In the genomic region with DNA sequence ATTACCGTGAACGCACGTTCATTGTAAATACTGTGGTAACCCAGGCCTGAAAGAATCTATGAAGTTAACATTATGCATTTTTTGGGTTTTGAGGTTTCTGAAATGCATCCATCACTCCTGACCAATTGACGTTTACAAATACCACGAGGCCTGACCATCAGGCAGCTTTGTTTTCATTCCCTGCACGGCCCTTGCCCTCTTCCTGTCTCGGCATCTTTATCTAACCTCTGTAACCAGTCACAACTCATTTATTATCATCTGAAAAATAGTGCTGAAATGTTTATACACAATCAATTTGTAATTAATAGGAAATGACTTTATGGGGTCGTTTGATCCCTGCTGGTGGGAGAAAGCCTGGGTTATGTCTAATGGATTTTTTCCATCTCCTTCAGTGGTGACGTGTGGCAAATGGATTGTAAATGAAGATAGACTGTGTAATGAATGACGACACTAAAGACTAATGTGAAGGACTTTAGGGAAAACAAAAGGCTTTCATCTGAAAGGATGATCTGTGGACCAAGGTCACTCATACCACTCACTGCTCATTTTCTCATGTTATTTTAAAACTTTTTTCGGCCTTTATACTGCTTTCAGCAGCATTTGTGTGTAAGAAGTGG, we compare ENCODE assay signal across 1 cellular context.
TF ChIP-seq lines count a peak whose summit lies in the region.

No MANE protein-coding gene starts in this region.

TF ChIP-seq in HEK293, 187 proteins besides CTCF, POLR2A, EP300 and RAD21 (continued from another document and continues in another):
- TF ChIP-seq ZNF580 (tag by site-specific recombination; IDR thresholded peaks at IDR 0.05) (no peak), ZNF37A (tag by site-specific recombination; IDR thresholded peaks at IDR 0.05) (no peak), ZBTB49 (tag by site-specific recombination; IDR thresholded peaks at IDR 0.05; ENCODE audit: low read depth) (peak; percentile 51; the same call in 1 of the 2 replicates), ZNF654 (tag by site-specific recombination; IDR thresholded peaks at IDR 0.05; ENCODE audit: low read depth) (peak; percentile 8), ZNF433 (tag by site-specific recombination; IDR thresholded peaks at IDR 0.05; ENCODE audit: low read depth) (no peak), GLI4 (tag by site-specific recombination; IDR thresholded peaks at IDR 0.05) (no peak), ZNF169 (tag by site-specific recombination; IDR thresholded peaks at IDR 0.05) (no peak), ZNF521 (tag by site-specific recombination; IDR thresholded peaks at IDR 0.05) (no peak), ZNF555 (tag by site-specific recombination; conservative IDR thresholded peaks at IDR 0.05) (no peak), MZF1 (tag by site-specific recombination; IDR thresholded peaks at IDR 0.05; ENCODE audit: borderline replicate concordance) (no peak), ZNF549 (tag by site-specific recombination; IDR thresholded peaks at IDR 0.05) (no peak), ZNF324 (tag by site-specific recombination; IDR thresholded peaks at IDR 0.05) (peak; percentile 95), WT1 (tag by site-specific recombination; IDR thresholded peaks at IDR 0.05) (peak; percentile 95), ZNF747 (tag by site-specific recombination; IDR thresholded peaks at IDR 0.05) (no peak), ZNF175 (tag by site-specific recombination; IDR thresholded peaks at IDR 0.05) (no peak), ZNF48 (tag by site-specific recombination; IDR thresholded peaks at IDR 0.05) (no peak), ZNF26 (tag by site-specific recombination; IDR thresholded peaks at IDR 0.05) (no peak), ZNF121 (tag by site-specific recombination; IDR thresholded peaks at IDR 0.05) (no peak), ZNF837 (tag by site-specific recombination; IDR thresholded peaks at IDR 0.05) (no peak), ZNF16 (tag by site-specific recombination; IDR thresholded peaks at IDR 0.05; ENCODE audit: low read depth) (no peak), ZNF670 (tag by site-specific recombination; IDR thresholded peaks at IDR 0.05; ENCODE audit: low read depth) (no peak), ZSCAN30 (tag by site-specific recombination; IDR thresholded peaks at IDR 0.05) (peak; percentile 62), ZNF571 (tag by site-specific recombination; IDR thresholded peaks at IDR 0.05) (no peak), ATF2 (tag by site-specific recombination; IDR thresholded peaks at IDR 0.05; ENCODE audit: low read depth) (peak; percentile 96), ZNF423 (tag by site-specific recombination; IDR thresholded peaks at IDR 0.05) (no peak), SETDB1 (IDR thresholded peaks at IDR 0.05; ENCODE audit: insufficient read length, low read length) (no peak), FEZF1 (tag by site-specific recombination; IDR thresholded peaks at IDR 0.05) (peak; percentile 96), ZNF280C (tag by site-specific recombination; IDR thresholded peaks at IDR 0.05) (no peak), ZFHX2 (tag by site-specific recombination; conservative IDR thresholded peaks at IDR 0.05) (no peak), ZSCAN4 (tag by site-specific recombination; IDR thresholded peaks at IDR 0.05) (peak; percentile 71), SCRT2 (tag by site-specific recombination; IDR thresholded peaks at IDR 0.05) (peak; percentile 60), ZNF510 (tag by site-specific recombination; IDR thresholded peaks at IDR 0.05; ENCODE audit: insufficient replicate concordance) (no peak), ZNF544 (tag by site-specific recombination; IDR thresholded peaks at IDR 0.05) (no peak), ZNF513 (tag by site-specific recombination; IDR thresholded peaks at IDR 0.05) (peak; percentile 42; the same call in 1 of the 2 replicates), EGR2 (tag by site-specific recombination; IDR thresholded peaks at IDR 0.05; ENCODE audit: low read depth) (no peak), YY2 (tag by site-specific recombination; IDR thresholded peaks at IDR 0.05) (no peak), ZBTB21 (tag by site-specific recombination; IDR thresholded peaks at IDR 0.05) (peak; percentile 85), KLF9 (tag by site-specific recombination; IDR thresholded peaks at IDR 0.05; ENCODE audit: low read depth) (peak; percentile 24; the same call in 1 of the 2 replicates), SP7 (tag by site-specific recombination; IDR thresholded peaks at IDR 0.05) (peak; percentile 95), ZNF341 (tag by site-specific recombination; IDR thresholded peaks at IDR 0.05; ENCODE audit: low read depth) (no peak), ZNF585B (tag by site-specific recombination; IDR thresholded peaks at IDR 0.05) (no peak)
- TF ChIP-seq, protein P1, sequence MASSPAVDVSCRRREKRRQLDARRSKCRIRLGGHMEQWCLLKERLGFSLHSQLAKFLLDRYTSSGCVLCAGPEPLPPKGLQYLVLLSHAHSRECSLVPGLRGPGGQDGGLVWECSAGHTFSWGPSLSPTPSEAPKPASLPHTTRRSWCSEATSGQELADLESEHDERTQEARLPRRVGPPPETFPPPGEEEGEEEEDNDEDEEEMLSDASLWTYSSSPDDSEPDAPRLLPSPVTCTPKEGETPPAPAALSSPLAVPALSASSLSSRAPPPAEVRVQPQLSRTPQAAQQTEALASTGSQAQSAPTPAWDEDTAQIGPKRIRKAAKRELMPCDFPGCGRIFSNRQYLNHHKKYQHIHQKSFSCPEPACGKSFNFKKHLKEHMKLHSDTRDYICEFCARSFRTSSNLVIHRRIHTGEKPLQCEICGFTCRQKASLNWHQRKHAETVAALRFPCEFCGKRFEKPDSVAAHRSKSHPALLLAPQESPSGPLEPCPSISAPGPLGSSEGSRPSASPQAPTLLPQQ (tag by site-specific recombination; IDR thresholded peaks at IDR 0.05), result 0 out of 2 replicates have a peak, but pooled peaks have one; percentile 39
- TF ChIP-seq, protein P2, sequence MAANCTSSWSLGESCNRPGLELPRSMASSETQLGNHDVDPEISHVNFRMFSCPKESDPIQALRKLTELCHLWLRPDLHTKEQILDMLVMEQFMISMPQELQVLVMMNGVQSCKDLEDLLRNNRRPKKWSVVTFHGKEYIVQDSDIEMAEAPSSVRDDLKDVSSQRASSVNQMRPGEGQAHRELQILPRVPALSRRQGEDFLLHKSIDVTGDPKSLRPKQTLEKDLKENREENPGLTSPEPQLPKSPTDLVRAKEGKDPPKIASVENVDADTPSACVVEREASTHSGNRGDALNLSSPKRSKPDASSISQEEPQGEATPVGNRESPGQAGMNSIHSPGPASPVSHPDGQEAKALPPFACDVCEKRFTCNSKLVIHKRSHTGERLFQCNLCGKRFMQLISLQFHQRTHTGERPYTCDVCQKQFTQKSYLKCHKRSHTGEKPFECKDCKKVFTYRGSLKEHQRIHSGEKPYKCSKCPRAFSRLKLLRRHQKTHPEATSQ (tag by site-specific recombination; IDR thresholded peaks at IDR 0.05), result no peak
- TF ChIP-seq, protein P3, sequence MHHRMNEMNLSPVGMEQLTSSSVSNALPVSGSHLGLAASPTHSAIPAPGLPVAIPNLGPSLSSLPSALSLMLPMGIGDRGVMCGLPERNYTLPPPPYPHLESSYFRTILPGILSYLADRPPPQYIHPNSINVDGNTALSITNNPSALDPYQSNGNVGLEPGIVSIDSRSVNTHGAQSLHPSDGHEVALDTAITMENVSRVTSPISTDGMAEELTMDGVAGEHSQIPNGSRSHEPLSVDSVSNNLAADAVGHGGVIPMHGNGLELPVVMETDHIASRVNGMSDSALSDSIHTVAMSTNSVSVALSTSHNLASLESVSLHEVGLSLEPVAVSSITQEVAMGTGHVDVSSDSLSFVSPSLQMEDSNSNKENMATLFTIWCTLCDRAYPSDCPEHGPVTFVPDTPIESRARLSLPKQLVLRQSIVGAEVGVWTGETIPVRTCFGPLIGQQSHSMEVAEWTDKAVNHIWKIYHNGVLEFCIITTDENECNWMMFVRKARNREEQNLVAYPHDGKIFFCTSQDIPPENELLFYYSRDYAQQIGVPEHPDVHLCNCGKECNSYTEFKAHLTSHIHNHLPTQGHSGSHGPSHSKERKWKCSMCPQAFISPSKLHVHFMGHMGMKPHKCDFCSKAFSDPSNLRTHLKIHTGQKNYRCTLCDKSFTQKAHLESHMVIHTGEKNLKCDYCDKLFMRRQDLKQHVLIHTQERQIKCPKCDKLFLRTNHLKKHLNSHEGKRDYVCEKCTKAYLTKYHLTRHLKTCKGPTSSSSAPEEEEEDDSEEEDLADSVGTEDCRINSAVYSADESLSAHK (tag by site-specific recombination; IDR thresholded peaks at IDR 0.05), result peak; percentile 90
- TF ChIP-seq, protein P4, sequence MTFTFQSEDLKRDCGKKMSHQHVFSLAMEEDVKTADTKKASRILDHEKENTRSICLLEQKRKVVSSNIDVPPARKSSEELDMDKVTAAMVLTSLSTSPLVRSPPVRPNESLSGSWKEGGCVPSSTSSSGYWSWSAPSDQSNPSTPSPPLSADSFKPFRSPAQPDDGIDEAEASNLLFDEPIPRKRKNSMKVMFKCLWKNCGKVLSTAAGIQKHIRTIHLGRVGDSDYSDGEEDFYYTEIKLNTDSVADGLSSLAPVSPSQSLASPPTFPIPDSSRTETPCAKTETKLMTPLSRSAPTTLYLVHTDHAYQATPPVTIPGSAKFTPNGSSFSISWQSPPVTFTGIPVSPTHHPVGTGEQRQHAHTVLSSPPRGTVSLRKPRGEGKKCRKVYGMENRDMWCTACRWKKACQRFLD (tag by site-specific recombination; IDR thresholded peaks at IDR 0.05), result no peak
